7 cellular contexts compared by ENCODE assay signal in genomic region chr19:3399311-3399710, GRCh38. TPM values are rescaled to one million over a fixed set of nuclear protein-coding genes. Genes with fewer than 3 reads are reported as not detected.
DNase-seq lines count a peak whose midpoint lies in the region; ATAC-seq and TF ChIP-seq lines count a peak whose summit lies in the region.
"Not testable (repeated sequence)": the region's sequence is repeated elsewhere in the genome, so short reads cannot be mapped to it uniquely, and the experiment has no call there.

No MANE protein-coding gene starts in this region.

- H3K9ac ChIP-seq in subcutaneous abdominal adipose tissue (ENCODE audit: low read length in 5 of 5) = peak overlapping the region in 1 of 5 donors; percentile 63

- ATAC-seq in lower lobe of right lung; upper lobe of left lung (ENCODE audit: low FRiP score in 2 of 2): not testable (repeated sequence)
- ATAC-seq in psoas muscle = peak in 2 of 4 donors; percentile 14 to 21

- H3K27me3 ChIP-seq in adrenal gland; dorsolateral prefrontal cortex; left ventricle myocardium inferior (ENCODE audit: low read depth); lower lobe of right lung (ENCODE audit: low read depth); psoas muscle (ENCODE audit: insufficient read depth in 3 of 3, low read length in 2 of 3); subcutaneous abdominal adipose tissue (ENCODE audit: control insufficient read depth in 5 of 5, insufficient read depth in 4 of 5, low read length in 5 of 5); upper lobe of left lung: not testable (repeated sequence)

- intact Hi-C loops in adrenal gland (cut with DNase I); left ventricle myocardium inferior (cut with micrococcal nuclease); lower lobe of right lung (cut with DNase I); psoas muscle (cut with DNase I): not testable (repeated sequence)
- intact Hi-C loops in dorsolateral prefrontal cortex (cut with DNase I) = loop anchor here in 1 of 2 donors (2.0 kb wide), 1 partner anchor 31 kb away; no protein-coding TSS in a partner anchor

- H3K9me3 ChIP-seq in adrenal gland (replicated peaks in 1 of 3); left ventricle myocardium inferior (replicated peaks); lower lobe of right lung; psoas muscle; subcutaneous abdominal adipose tissue (ENCODE audit: control insufficient read depth in 5 of 5, low read length in 5 of 5); upper lobe of left lung: not testable (repeated sequence)

- DNase-seq in adrenal gland = peak in 1 of 7 donors; percentile 52
- not testable (repeated sequence) for DNase-seq in dorsolateral prefrontal cortex, left ventricle myocardium inferior, lower lobe of right lung
- peak in 1 of 2 donors; percentile 69 for DNase-seq in psoas muscle
- DNase-seq in upper lobe of left lung = peak in 1 of 2 donors; percentile 49

- WGBS in adrenal gland, 4 donors = 71 to 83% (median 75%) methylated on average over 5 to 7 of the region's 7 CpGs
- 58 to 80% (median 71%) methylated on average over 7 of the region's 7 CpGs for WGBS in psoas muscle, 3 donors
- 68 to 71% methylated on average over 7 of the region's 7 CpGs for WGBS in upper lobe of left lung, 2 donors

- TF ChIP-seq CTCF in adrenal gland (IDR thresholded peaks at IDR 0.05); dorsolateral prefrontal cortex (IDR thresholded peaks at IDR 0.05 in 54 of 56, conservative IDR thresholded peaks at IDR 0.05 in 2 of 56; ENCODE audit: low read depth in 1 of 56, partially characterized antibody in 56 of 56); left ventricle myocardium inferior (IDR thresholded peaks at IDR 0.05; ENCODE audit: borderline replicate concordance); lower lobe of right lung (IDR thresholded peaks at IDR 0.05); psoas muscle (IDR thresholded peaks at IDR 0.05); upper lobe of left lung (IDR thresholded peaks at IDR 0.05): not testable (repeated sequence)

- H3K27ac ChIP-seq in adrenal gland (peak overlapping the region; percentile 74 to 100 (median 92)), dorsolateral prefrontal cortex (peak overlapping the region in 58 of 59 donors; percentile 78 to 100 (median 99)), left ventricle myocardium inferior (replicated peaks) (peak overlapping the region; percentile 100), lower lobe of right lung (peak overlapping the region; percentile 85), psoas muscle (peak overlapping the region; percentile 100), subcutaneous abdominal adipose tissue (ENCODE audit: low read depth, low read length) (peak overlapping the region; percentile 87), upper lobe of left lung (peak overlapping the region; percentile 72 to 97 (median 86))

- H3K4me3 ChIP-seq in adrenal gland; left ventricle myocardium inferior; lower lobe of right lung; subcutaneous abdominal adipose tissue (ENCODE audit: low read depth in 1 of 5, low read length in 5 of 5); upper lobe of left lung: not testable (repeated sequence)
- H3K4me3 ChIP-seq in dorsolateral prefrontal cortex (peak overlapping the region in 2 of 59 donors; percentile 49 to 56), psoas muscle (peak overlapping the region; percentile 57)

- not testable (repeated sequence) for TF ChIP-seq EP300 in upper lobe of left lung (IDR thresholded peaks at IDR 0.05)

- H3K4me1 ChIP-seq in adrenal gland (replicated peaks in 1 of 2) (peaks cover 40 to 55% of the 10 kb centered on the region in 2 donors), left ventricle myocardium inferior (peaks cover 82% of the 10 kb centered on the region), lower lobe of right lung (peaks cover 66% of the 10 kb centered on the region), psoas muscle (peaks cover 70% of the 10 kb centered on the region), subcutaneous abdominal adipose tissue (ENCODE audit: control insufficient read depth in 5 of 5, insufficient read depth in 5 of 5, low read length in 5 of 5) (peaks cover 10 to 51% (median 40%) of the 10 kb centered on the region in 5 donors), upper lobe of left lung (peaks cover 53 to 63% (median 58%) of the 10 kb centered on the region in 4 donors)

- not testable (repeated sequence) for TF ChIP-seq POLR2A in adrenal gland (IDR thresholded peaks at IDR 0.05); upper lobe of left lung (IDR thresholded peaks at IDR 0.05)

- not testable (repeated sequence) for H3K36me3 ChIP-seq in adrenal gland (replicated peaks in 1 of 2); left ventricle myocardium inferior; psoas muscle (ENCODE audit: insufficient read depth in 1 of 2, low read depth in 1 of 2)
- H3K36me3 ChIP-seq in lower lobe of right lung (peaks cover 13% of the 10 kb centered on the region), subcutaneous abdominal adipose tissue (ENCODE audit: control insufficient read depth in 5 of 5, insufficient read depth in 5 of 5, low read length in 5 of 5) (peaks cover 0 to 19% (median 2%) of the 10 kb centered on the region in 5 donors), upper lobe of left lung (peaks cover 0 to 12% (median 0%) of the 10 kb centered on the region in 4 donors)

RNA-seq across cellular contexts. Expression of gene NFIC, which starts 32.9 kb away (rescaled TPM):
- total RNA-seq in adrenal gland = 100 to 1,000 TPM; 124 to 329 (median 236) TPM
- 100 to 1,000 TPM in 1 of 3 donors, 10 to 100 TPM in 2; 34.9 to 154 (median 69.2) TPM for polyA plus RNA-seq in adrenal gland
- total RNA-seq in dorsolateral prefrontal cortex = 100 to 1,000 TPM in 118 of 120 experiments, 10 to 100 TPM in 2; 98.0 to 269 (median 135) TPM
- 145 TPM for total RNA-seq in left ventricle myocardium inferior
- 132 TPM for total RNA-seq in lower lobe of right lung
- total RNA-seq in psoas muscle = 100 to 1,000 TPM; 209 to 439 (median 325) TPM
- polyA plus RNA-seq in psoas muscle = 100 to 1,000 TPM in 2 of 3 donors, 10 to 100 TPM in 1; 100.0 to 270 (median 165) TPM
- total RNA-seq in upper lobe of left lung = 100 to 1,000 TPM in 5 of 6 donors, 10 to 100 TPM in 1; 96.1 to 175 (median 154) TPM
